ENCODE assay signal across 1 cellular context in genomic region chr4:3338976-3339531, GRCh38.
TF ChIP-seq lines count a peak whose summit lies in the region.

No MANE protein-coding gene starts in this region.

TF ChIP-seq in SK-N-SH treated with all-trans-retinoic acid at 6 μM for 48 hours, 23 proteins besides CTCF, POLR2A, EP300 and RAD21 (continued from another document):
- TF ChIP-seq PATZ1 (CRISPR knock-in tag; IDR thresholded peaks at IDR 0.05; ENCODE audit: borderline replicate concordance) (no peak), ZNF8 (CRISPR knock-in tag; IDR thresholded peaks at IDR 0.05) (no peak), TCF4 (CRISPR knock-in tag; IDR thresholded peaks at IDR 0.05; ENCODE audit: borderline replicate concordance) (no peak), GLIS3 (CRISPR knock-in tag; IDR thresholded peaks at IDR 0.05) (no peak), ZFP30 (CRISPR knock-in tag; IDR thresholded peaks at IDR 0.05) (no peak), ISL1 (CRISPR knock-in tag; IDR thresholded peaks at IDR 0.05) (no peak), TSHZ2 (CRISPR knock-in tag; IDR thresholded peaks at IDR 0.05) (no peak)
